ENCODE assay signal across 19 cellular contexts in genomic region chr3:63056932-63057331, GRCh38.
"Had no signal": no experiment of that assay in that cellular context is flagged by ENCODE, and none has a peak within 500 bp of the region (broad histone marks: within the 10 kb centered on the region; RNA-seq: fewer than 3 reads in every experiment).

No MANE protein-coding gene starts in this region.

- H3K36me3 ChIP-seq: MG63, SJCRH30 had no signal

- H3K27ac ChIP-seq: SJCRH30, SK-N-MC had no signal

- H3K27me3 ChIP-seq: MG63, SJCRH30 had no signal

- H3K4me3 ChIP-seq: MG63, SJCRH30, SK-N-MC had no signal

- H3K9me3 ChIP-seq: MG63, SJCRH30 had no signal

- H3K4me1 ChIP-seq: SJCRH30 had no signal

- DNase-seq: IMR-90, Karpas-422, KG1, MG63, NCI-H1092, NCI-H1105 treated with DMSO at 0.1 percent for 48 hours, NCI-H1417 treated with DMSO at 0.1 percent for 48 hours, NCI-H1694, NCI-H187 treated with DMSO at 0.1 percent for 48 hours, NCI-H2029 treated with DMSO at 0.1 percent for 48 hours, NCI-H2171 treated with DMSO at 0.1 percent for 48 hours, NCI-H345, NCI-H446 treated with DMSO at 0.1 percent for 48 hours, NCI-H510A treated with DMSO at 0.1 percent for 48 hours, NCI-H526, PC-3, SHP77 treated with DMSO at 0.1 percent for 48 hours, SJCRH30 had no signal
